ENCODE assay signal across 1 cellular context in the genomic region with DNA sequence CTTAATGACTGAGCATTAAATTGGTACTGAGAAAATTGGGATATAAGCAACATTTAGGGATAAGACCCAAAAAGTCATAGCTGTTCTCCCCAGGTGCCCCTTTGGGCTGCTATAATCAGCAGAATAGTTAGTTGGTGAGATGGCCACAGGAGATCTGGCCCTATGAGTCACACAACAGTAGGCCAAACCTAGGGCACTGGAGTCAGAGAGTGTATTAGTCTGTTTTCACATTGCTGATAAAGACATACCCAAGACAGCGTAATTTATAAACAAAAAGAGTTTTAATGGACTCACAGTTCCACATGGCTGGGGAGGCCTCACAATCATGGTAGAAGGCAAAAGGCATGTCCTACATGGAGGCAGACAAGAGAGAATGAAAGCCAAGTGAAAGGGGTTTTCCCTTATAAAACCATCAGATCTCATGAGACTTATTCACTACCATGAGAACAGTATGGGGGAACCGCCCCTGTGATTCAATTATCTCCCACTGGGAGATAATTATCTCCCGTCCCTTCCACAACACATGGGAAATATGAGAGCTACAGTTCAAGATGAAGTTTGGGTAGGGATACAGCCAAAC.
TF ChIP-seq lines count a peak whose summit lies in the region.

No MANE protein-coding gene starts in this region.

TF ChIP-seq in IMR-90, 13 proteins besides CTCF, POLR2A, EP300 and RAD21 (continued from another document):
- TF ChIP-seq NFE2L2 (IDR thresholded peaks at IDR 0.05; ENCODE audit: low read depth, low read length) (no peak), ELK1 (IDR thresholded peaks at IDR 0.05; ENCODE audit: borderline replicate concordance, low read depth, low read length) (no peak), CHD1 (IDR thresholded peaks at IDR 0.05; ENCODE audit: low read depth, low read length) (no peak), USF2 (IDR thresholded peaks at IDR 0.05; ENCODE audit: low read depth, low read length) (no peak), FOS (IDR thresholded peaks at IDR 0.05; ENCODE audit: low read depth, low read length) (no peak), MAFK (IDR thresholded peaks at IDR 0.05; ENCODE audit: low read depth, low read length) (no peak), MXI1 (IDR thresholded peaks at IDR 0.05; ENCODE audit: borderline replicate concordance, low read depth, low read length) (no peak), BHLHE40 (IDR thresholded peaks at IDR 0.05; ENCODE audit: low read depth, low read length) (no peak), MAZ (IDR thresholded peaks at IDR 0.05; ENCODE audit: borderline replicate concordance, low read depth, low read length) (no peak), RCOR1 (IDR thresholded peaks at IDR 0.05; ENCODE audit: insufficient replicate concordance, low read length) (no peak), RFX5 (IDR thresholded peaks at IDR 0.05; ENCODE audit: low read depth, low read length) (no peak), CEBPB (IDR thresholded peaks at IDR 0.05; ENCODE audit: low read depth, low read length) (no peak)
